8 cellular contexts compared by ENCODE assay signal in genomic region chr20:51540585-51540984, GRCh38. TPM values are rescaled to one million over a fixed set of nuclear protein-coding genes. Genes with fewer than 3 reads are reported as not detected.
A peak's percentile ranks its signal among the peaks of the same experiment; 100 is the strongest.
DNase-seq lines count a peak whose midpoint lies in the region; ATAC-seq and TF ChIP-seq lines count a peak whose summit lies in the region.

No MANE protein-coding gene starts in this region.

- no peak overlapping the region for H2AFZ ChIP-seq in OCI-LY3 (ENCODE audit: low read depth, low read length)

- H4K20me1 ChIP-seq in OCI-LY3 (ENCODE audit: insufficient read depth, low read length) = peaks cover 28% of the 10 kb centered on the region

- DNase-seq in EH (ENCODE audit: low read depth) (peak; percentile 21), dermis microvascular lymphatic vessel endothelial cell (ENCODE audit: low read depth in 2 of 2) (peak; percentile 58 to 65), prostate gland (ENCODE audit: low spot score) (no peak), cerebellum (ENCODE audit: low spot score) (no peak)

- H3K27ac ChIP-seq in OCI-LY3 (ENCODE audit: low read length) (peak overlapping the region; percentile 90), prostate gland (peak overlapping the region; percentile 18 to 47)

- peaks cover 66% of the 10 kb centered on the region for H3K79me2 ChIP-seq in OCI-LY3 (ENCODE audit: low read length)

- H3K27me3 ChIP-seq in OCI-LY3 (ENCODE audit: low read depth, low read length) (peaks cover 14% of the 10 kb centered on the region), prostate gland (replicated peaks; ENCODE audit: insufficient read depth) (no peaks in the 10 kb centered on the region)

- WGBS in prostate gland = 31% methylated on average over 6 of the region's 6 CpGs

- H3K9ac ChIP-seq in OCI-LY3 (ENCODE audit: low read length) = peak overlapping the region; percentile 95

- no peak for TF ChIP-seq POLR2A in prostate gland (IDR thresholded peaks at IDR 0.05)

- no peaks in the 10 kb centered on the region for H3K9me3 ChIP-seq in OCI-LY3 (ENCODE audit: insufficient read depth, low read length)
- no peaks in the 10 kb centered on the region for H3K9me3 ChIP-seq in prostate gland

- peak overlapping the region; percentile 82 for H3K4me3 ChIP-seq in OCI-LY3 (ENCODE audit: low read length)
- no peak overlapping the region for H3K4me3 ChIP-seq in prostate gland

- TF ChIP-seq CTCF in OCI-LY3 (IDR thresholded peaks at IDR 0.05; ENCODE audit: low read depth, low read length) (no peak), prostate gland (IDR thresholded peaks at IDR 0.05) (no peak)

- H3K4me1 ChIP-seq in OCI-LY3 (ENCODE audit: low read length) (peaks cover 65% of the 10 kb centered on the region), prostate gland (replicated peaks) (peaks cover 7% of the 10 kb centered on the region)

- ATAC-seq in GM21526 (IDR thresholded peaks at IDR 0.05; ENCODE audit: low FRiP score, unreplicated experiment) (no peak), HG02759 (IDR thresholded peaks at IDR 0.05; ENCODE audit: unreplicated experiment) (no peak), HG03097 (IDR thresholded peaks at IDR 0.05; ENCODE audit: low FRiP score, unreplicated experiment) (no peak)

- H3K36me3 ChIP-seq in OCI-LY3 (replicated peaks; ENCODE audit: low read depth, low read length) (peaks cover 37% of the 10 kb centered on the region), prostate gland (no peaks in the 10 kb centered on the region)

- H3K4me2 ChIP-seq in OCI-LY3 (ENCODE audit: low read length) = peak overlapping the region; percentile 94

- intact Hi-C loops in prostate gland (cut with DNase I) = no loop called here

RNA-seq across cellular contexts. Expression of gene NFATC2, which starts 1.9 kb away (rescaled TPM):
- total RNA-seq in dermis microvascular lymphatic vessel endothelial cell = 2.4 and 2.7 TPM in 2 replicates
- 1 to 10 TPM; 4.3 to 8.4 TPM for total RNA-seq in prostate gland
- 1.3 TPM for total RNA-seq in cerebellum

Comparison
In these comparisons a context has a peak if more than half of its experiments do, and no peak if none do; other contexts are left out.
1. DNase-seq: peak in EH (single experiment) and dermis microvascular lymphatic vessel endothelial cell (2 of 2); none in prostate gland (single experiment) and cerebellum (single experiment).